ENCODE assay signal across 7 cellular contexts in genomic region chr7:44617225-44617885, GRCh38. TPM values are rescaled to one million over a fixed set of nuclear protein-coding genes. Genes with fewer than 3 reads are reported as not detected.
DNase-seq lines count a peak whose midpoint lies in the region; ATAC-seq, FAIRE-seq and TF ChIP-seq lines count a peak whose summit lies in the region.

No MANE protein-coding gene starts in this region.

- TF ChIP-seq CTCF in astrocyte (IDR thresholded peaks at IDR 0.05; ENCODE audit: insufficient read depth, low read depth, low read length) = no peak
- TF ChIP-seq CTCF in left lung (IDR thresholded peaks at IDR 0.05) = no peak

- H3K4me1 ChIP-seq in astrocyte (ENCODE audit: insufficient read depth, low read length) (peaks cover 9% of the 10 kb centered on the region), skeletal muscle tissue (ENCODE audit: control insufficient read depth in 3 of 3, insufficient read depth in 3 of 3, low read length in 3 of 3) (peaks cover 36 to 59% (median 46%) of the 10 kb centered on the region in 3 donors), left lung (peaks cover 10 to 83% of the 10 kb centered on the region in 2 donors)

- peak overlapping the region; percentile 74 for H3K27ac ChIP-seq in astrocyte (ENCODE audit: low read depth, low read length)
- peak overlapping the region; percentile 21 for H3K27ac ChIP-seq in skeletal muscle tissue (ENCODE audit: low read depth, low read length)
- peak overlapping the region in 1 of 2 donors; percentile 30 for H3K27ac ChIP-seq in left lung

- peak overlapping the region; percentile 8 for H3K4me3 Mint-ChIP-seq in astrocyte (ENCODE audit: unreplicated experiment)

- intact Hi-C loops in left lung (cut with DNase I) = no loop called here

- no peaks in the 10 kb centered on the region for H3K9me3 Mint-ChIP-seq in astrocyte (ENCODE audit: unreplicated experiment)

- H3K27ac Mint-ChIP-seq in astrocyte (ENCODE audit: unreplicated experiment) = peak overlapping the region; percentile 85

- H3K36me3 Mint-ChIP-seq in astrocyte (ENCODE audit: low read depth, unreplicated experiment) = peaks cover 8% of the 10 kb centered on the region

- H3K27me3 Mint-ChIP-seq in astrocyte (ENCODE audit: low read depth, unreplicated experiment) = no peaks in the 10 kb centered on the region

- H3K36me3 ChIP-seq in astrocyte (ENCODE audit: insufficient read depth, low read length) (no peaks in the 10 kb centered on the region), skeletal muscle tissue (ENCODE audit: control insufficient read depth in 3 of 3, insufficient read depth in 3 of 3, low read length in 3 of 3) (peaks cover 0 to 3% (median 0%) of the 10 kb centered on the region in 3 donors), left lung (peaks cover 0 to 5% of the 10 kb centered on the region in 2 donors)

- H3K4me3 ChIP-seq in astrocyte (ENCODE audit: insufficient read depth, low read depth, low read length) (no peak overlapping the region), skeletal muscle tissue (ENCODE audit: low read length in 3 of 3) (no peak overlapping the region), left lung (no peak overlapping the region)

- H2AFZ ChIP-seq in astrocyte (ENCODE audit: low read depth, low read length) = no peak overlapping the region

- H3K4me2 ChIP-seq in astrocyte (ENCODE audit: low read length) = peak overlapping the region; percentile 51

- peak; percentile 47 for ATAC-seq in GM18511 (IDR thresholded peaks at IDR 0.05; ENCODE audit: unreplicated experiment)
- peak; percentile 48 for ATAC-seq in HG03565 (IDR thresholded peaks at IDR 0.05; ENCODE audit: unreplicated experiment)
- no peak for ATAC-seq in left lung

- no peaks in the 10 kb centered on the region for H3K27me3 ChIP-seq in astrocyte (ENCODE audit: insufficient read depth, low read length)
- H3K27me3 ChIP-seq in skeletal muscle tissue (ENCODE audit: control insufficient read depth in 3 of 3, insufficient read depth in 3 of 3, low read length in 3 of 3) = no peaks in the 10 kb centered on the region
- H3K27me3 ChIP-seq in left lung = no peaks in the 10 kb centered on the region

- no peak for FAIRE-seq in astrocyte (lab: Jason Lieb, UNC)

- H3K4me1 Mint-ChIP-seq in astrocyte (ENCODE audit: low read depth, unreplicated experiment) = peaks cover 54% of the 10 kb centered on the region

- peak; percentile 70 for DNase-seq in astrocyte (ENCODE audit: low read depth)
- DNase-seq in left lung = no peak
- DNase-seq in NCI-H510A (lab: John Stamatoyannopoulos, UW) = no peak
- DNase-seq in NCI-H146 (lab: John Stamatoyannopoulos, UW) = no peak

- H3K9me3 ChIP-seq in astrocyte (ENCODE audit: insufficient read depth, low read depth, low read length) (no peaks in the 10 kb centered on the region), skeletal muscle tissue (ENCODE audit: control insufficient read depth in 3 of 3, low read length in 3 of 3) (no peaks in the 10 kb centered on the region), left lung (no peaks in the 10 kb centered on the region)

- peaks cover 98% of the 10 kb centered on the region for H3K79me2 ChIP-seq in astrocyte (ENCODE audit: insufficient read depth, low read length)

- H4K20me1 ChIP-seq in astrocyte (ENCODE audit: insufficient read depth, low read length) = peaks cover 55% of the 10 kb centered on the region

- H3K9ac ChIP-seq in astrocyte (ENCODE audit: low read length) (peak overlapping the region; percentile 45), skeletal muscle tissue (ENCODE audit: low read depth in 1 of 3, low read length in 3 of 3) (no peak overlapping the region)

RNA-seq across cellular contexts. Expression of gene OGDH, which starts 10.9 kb away (rescaled TPM):
- total RNA-seq in astrocyte (65.6 and 73.7 TPM in 2 replicates), skeletal muscle tissue (70.5 TPM), left lung (100 to 1,000 TPM; 159 to 184 TPM)

RNA-seq across cellular contexts. Expression of gene TMED4, which starts 35.3 kb away (rescaled TPM):
- total RNA-seq in astrocyte = 68.7 and 69.2 TPM in 2 replicates
- total RNA-seq in skeletal muscle tissue = 107 TPM
- 10 to 100 TPM; 69.6 to 84.7 TPM for total RNA-seq in left lung

RNA-seq across cellular contexts. Expression of gene DDX56, which starts 43.6 kb away (rescaled TPM):
- 65.6 and 75.6 TPM in 2 replicates for total RNA-seq in astrocyte
- 49.1 TPM for total RNA-seq in skeletal muscle tissue
- 10 to 100 TPM; 43.1 to 58.0 TPM for total RNA-seq in left lung
